8 cellular contexts compared by ENCODE assay signal in genomic region chr12:51590347-51591019, GRCh38. TPM values are rescaled to one million over a fixed set of nuclear protein-coding genes. Genes with fewer than 3 reads are reported as not detected.
DNase-seq lines count a peak whose midpoint lies in the region; ATAC-seq and TF ChIP-seq lines count a peak whose summit lies in the region.

No MANE protein-coding gene starts in this region.

- H3K4me3 ChIP-seq in GM06990 (replicated peaks; ENCODE audit: low read depth, low read length), result peak overlapping the region; percentile 50

- H3K4me1 Mint-ChIP-seq in WTC11, result peaks cover 27% of the 10 kb centered on the region

- H3K36me3 Mint-ChIP-seq in WTC11, result no peaks in the 10 kb centered on the region

- CTCF ChIA-PET in WTC11 (lab: Charles Lee), result interaction anchor here (0.9 to 2.1 kb wide), 5 partner anchors 54 to 299 kb away, joined by 3 to 9 read pairs (median 3); no protein-coding TSS in a partner anchor

- peaks cover 15% of the 10 kb centered on the region for H3K27me3 Mint-ChIP-seq in WTC11 (ENCODE audit: low read depth)

- ATAC-seq in HG02798 (IDR thresholded peaks at IDR 0.05; ENCODE audit: poor library complexity, unreplicated experiment) (peak; percentile 84), WTC11 (peak; percentile 78), GM21423 (IDR thresholded peaks at IDR 0.05; ENCODE audit: unreplicated experiment) (no peak)

- POLR2A ChIA-PET in WTC11 (lab: Charles Lee), result interaction anchor here (0.5 kb wide), 1 partner anchor 189 kb away, joined by 3 read pairs; no protein-coding TSS in a partner anchor

- peaks cover 2% of the 10 kb centered on the region; the same call in 1 of the 2 replicates for H3K27me3 ChIP-seq in GM06990 (replicated peaks; ENCODE audit: control insufficient read depth, insufficient read depth, low read length)

- H3K27ac ChIP-seq in caudate nucleus (ENCODE audit: low read depth, low read length), result peak overlapping the region; percentile 78

- TF ChIP-seq CTCF in GM06990 (IDR thresholded peaks at IDR 0.05; ENCODE audit: insufficient read depth, low read length, poor library complexity, severe bottlenecking) (no peak), WTC11 (IDR thresholded peaks at IDR 0.05) (peak; percentile 68)

- peak overlapping the region; percentile 40; the same call in 1 of the 2 replicates for H3K27ac Mint-ChIP-seq in WTC11

- DNase-seq in GM06990 (ENCODE audit: extremely low read depth, insufficient read length) (peak; percentile 84), NCI-H2081 treated with DMSO at 0.1 percent for 48 hours (lab: John Stamatoyannopoulos, UW) (peak; percentile 26), WTC11 (ENCODE audit: low spot score) (peak; percentile 87), caudate nucleus (lab: John Stamatoyannopoulos, UW) (peak in 49 of 61 donors; percentile 31 to 85 (median 56)), kidney tubule cell (ENCODE audit: low spot score) (peak; percentile 75)
- DNase-seq in stimulated activated CD4-positive, alpha-beta T cell treated with anti-CD3 and anti-CD28 coated beads, Interleukin-1b, Interleukin-23, amount 100 ng/mL, for 4 hours (ENCODE audit: low read depth in 2 of 2), result peak; percentile 75 to 76

- no peaks in the 10 kb centered on the region for H3K36me3 ChIP-seq in GM06990 (ENCODE audit: control insufficient read depth, insufficient read depth, low read length)

- H3K9me3 Mint-ChIP-seq in WTC11, result no peaks in the 10 kb centered on the region; the same call in 1 of the 2 replicates

- H3K4me3 Mint-ChIP-seq in WTC11, result peak overlapping the region; percentile 81

TF ChIP-seq in WTC11, 78 proteins besides CTCF, POLR2A, EP300 and RAD21 (continues in another document):
- TF ChIP-seq FOXK1 (CRISPR knock-in tag; IDR thresholded peaks at IDR 0.05), result peak; percentile 66
- TF ChIP-seq CDX4 (CRISPR knock-in tag; IDR thresholded peaks at IDR 0.05; ENCODE audit: borderline replicate concordance), result no peak
- TF ChIP-seq MXD4 (CRISPR knock-in tag; IDR thresholded peaks at IDR 0.05; ENCODE audit: borderline replicate concordance), result no peak
- no peak for TF ChIP-seq E2F4 (CRISPR knock-in tag; IDR thresholded peaks at IDR 0.05; ENCODE audit: borderline replicate concordance, low read depth)
- TF ChIP-seq ZBTB21 (CRISPR knock-in tag; IDR thresholded peaks at IDR 0.05; ENCODE audit: borderline replicate concordance), result no peak
- TF ChIP-seq MLX (CRISPR knock-in tag; IDR thresholded peaks at IDR 0.05), result no peak
- no peak for TF ChIP-seq GABPB1 (CRISPR knock-in tag; IDR thresholded peaks at IDR 0.05)
- no peak for TF ChIP-seq NFE2L1 (CRISPR knock-in tag; IDR thresholded peaks at IDR 0.05)
- TF ChIP-seq GTF2I (CRISPR knock-in tag; conservative IDR thresholded peaks at IDR 0.05), result peak; percentile 95
- TF ChIP-seq SMAD3 (CRISPR knock-in tag; IDR thresholded peaks at IDR 0.05; ENCODE audit: borderline replicate concordance), result no peak
- TF ChIP-seq AR (CRISPR knock-in tag; IDR thresholded peaks at IDR 0.05), result no peak
- no peak for TF ChIP-seq ATF6 (CRISPR knock-in tag; IDR thresholded peaks at IDR 0.05)
- TF ChIP-seq MAX (CRISPR knock-in tag; IDR thresholded peaks at IDR 0.05), result no peak; the same call in 1 of the 2 replicates
- no peak for TF ChIP-seq JUN (CRISPR knock-in tag; IDR thresholded peaks at IDR 0.05)
- no peak for TF ChIP-seq TEAD1 (CRISPR knock-in tag; IDR thresholded peaks at IDR 0.05)
- TF ChIP-seq PRDM15 (CRISPR knock-in tag; IDR thresholded peaks at IDR 0.05), result peak; percentile 24; the same call in 1 of the 2 replicates

RNA-seq across cellular contexts. Expression of gene SCN8A, which starts 0.6 kb away (rescaled TPM):
- total RNA-seq in WTC11 (2021), result 13.2 to 14.4 TPM (median 13.2 TPM) in 3 replicates

Comparison
In these comparisons a context has a peak if more than half of its experiments do, and no peak if none do; other contexts are left out.
1. DNase-seq: peak in every context shown above with its lines; median percentile 87 in WTC11; 84 in GM06990; 76 in stimulated activated CD4-positive, alpha-beta T cell treated with anti-CD3 and anti-CD28 coated beads, Interleukin-1b, Interleukin-23, amount 100 ng/mL, for 4 hours; 75 in kidney tubule cell; 56 in caudate nucleus; 26 in NCI-H2081 treated with DMSO at 0.1 percent for 48 hours.